21 cellular contexts compared by ENCODE assay signal in genomic region chr20:4095639-4096038, GRCh38.
"Had no signal": no experiment of that assay in that cellular context is flagged by ENCODE, and none has a peak within 500 bp of the region (broad histone marks: within the 10 kb centered on the region; RNA-seq: fewer than 3 reads in every experiment).

No MANE protein-coding gene starts in this region.

- ATAC-seq: Panc1, PC-3, T-cell had no signal

- H3K27ac ChIP-seq: RWPE1 had no signal

- H3K4me3 Mint-ChIP-seq: IgD-negative memory B cell, T-cell had no signal

- H3K4me2 ChIP-seq: SK-N-SH had no signal

- H3K27ac Mint-ChIP-seq: IgD-negative memory B cell, T-cell had no signal

- H3K4me1 Mint-ChIP-seq: IgD-negative memory B cell had no signal

- DNase-seq: KBM-7, NCI-H1092 treated with DMSO at 0.1 percent for 48 hours, NCI-H1436, NCI-H187, NCI-H2029, NCI-H2081 treated with DMSO at 0.1 percent for 48 hours, NCI-H2171, NCI-H226, NCI-H446, NCI-H510A, NCI-H524 treated with DMSO at 0.1 percent for 48 hours, NCI-H69, NCI-H774, PC-3, SHP77, SK-N-SH, SW 1271, T-cell had no signal

- H3K36me3 Mint-ChIP-seq: T-cell had no signal
